Comparison of ENCODE assay signal across 1 cellular context in genomic region chr2:241498115-241499070, GRCh38.
TF ChIP-seq lines count a peak whose summit lies in the region.

No MANE protein-coding gene starts in this region.

TF ChIP-seq in HepG2, 621 proteins besides CTCF, POLR2A, EP300 and RAD21 (continued from another document and continues in another):
- TF ChIP-seq NFYC (CRISPR knock-in tag; IDR thresholded peaks at IDR 0.05): no peak
- peak; percentile 14 for TF ChIP-seq SRSF1 (optimal IDR thresholded peaks at IDR 0.05; ENCODE audit: low read depth, low read length)
- TF ChIP-seq ZFY (CRISPR knock-in tag; IDR thresholded peaks at IDR 0.05): no peak
- TF ChIP-seq PHF8 (CRISPR knock-in tag; IDR thresholded peaks at IDR 0.05): no peak
- TF ChIP-seq ZBTB10 (CRISPR knock-in tag; IDR thresholded peaks at IDR 0.05; ENCODE audit: borderline replicate concordance): no peak
- no peak for TF ChIP-seq SNAPC4 (CRISPR knock-in tag; IDR thresholded peaks at IDR 0.05)
- TF ChIP-seq CHD2 (IDR thresholded peaks at IDR 0.05; ENCODE audit: low read depth, low read length): no peak
- no peak for TF ChIP-seq SMARCE1 (IDR thresholded peaks at IDR 0.05; ENCODE audit: borderline replicate concordance)
- TF ChIP-seq KDM4B (CRISPR knock-in tag; IDR thresholded peaks at IDR 0.05): no peak
- no peak for TF ChIP-seq ZNF619 (CRISPR knock-in tag; IDR thresholded peaks at IDR 0.05)
- TF ChIP-seq SMARCC2 (IDR thresholded peaks at IDR 0.05): no peak
- TF ChIP-seq AKAP8 (CRISPR knock-in tag; IDR thresholded peaks at IDR 0.05): peak; percentile 5; the same call in 1 of the 2 replicates
- TF ChIP-seq KAT2B (IDR thresholded peaks at IDR 0.05; ENCODE audit: borderline replicate concordance, low read depth, low read length): no peak
- no peak for TF ChIP-seq RORA (CRISPR knock-in tag; IDR thresholded peaks at IDR 0.05)
- no peak for TF ChIP-seq ZNF766 (CRISPR knock-in tag; IDR thresholded peaks at IDR 0.05; ENCODE audit: borderline replicate concordance)
- no peak for TF ChIP-seq FOXM1 (CRISPR knock-in tag; IDR thresholded peaks at IDR 0.05)
- no peak for TF ChIP-seq STAT6 (CRISPR knock-in tag; IDR thresholded peaks at IDR 0.05; ENCODE audit: borderline replicate concordance)
- TF ChIP-seq ZGPAT (CRISPR knock-in tag; IDR thresholded peaks at IDR 0.05): no peak
- TF ChIP-seq CSRNP1 (CRISPR knock-in tag; IDR thresholded peaks at IDR 0.05): no peak
- TF ChIP-seq FOXJ3 (CRISPR knock-in tag; IDR thresholded peaks at IDR 0.05; ENCODE audit: borderline replicate concordance): no peak
- TF ChIP-seq CENPX (CRISPR knock-in tag; IDR thresholded peaks at IDR 0.05): no peak
- no peak for TF ChIP-seq E2F2 (CRISPR knock-in tag; IDR thresholded peaks at IDR 0.05; ENCODE audit: borderline replicate concordance)
- no peak for TF ChIP-seq ZBTB38 (CRISPR knock-in tag; IDR thresholded peaks at IDR 0.05)
- no peak for TF ChIP-seq ZNF704 (CRISPR knock-in tag; IDR thresholded peaks at IDR 0.05; ENCODE audit: borderline replicate concordance)
- no peak for TF ChIP-seq SCMH1 (CRISPR knock-in tag; IDR thresholded peaks at IDR 0.05; ENCODE audit: borderline replicate concordance)
- TF ChIP-seq ZNF383 (CRISPR knock-in tag; IDR thresholded peaks at IDR 0.05; ENCODE audit: borderline replicate concordance): no peak
- TF ChIP-seq POGK (CRISPR knock-in tag; conservative IDR thresholded peaks at IDR 0.05): no peak
- TF ChIP-seq FUBP1 (CRISPR knock-in tag; IDR thresholded peaks at IDR 0.05; ENCODE audit: borderline replicate concordance): no peak
- TF ChIP-seq ZNF761 (CRISPR knock-in tag; conservative IDR thresholded peaks at IDR 0.05): no peak
- no peak for TF ChIP-seq RFX5 (IDR thresholded peaks at IDR 0.05; ENCODE audit: low read depth, low read length)
- no peak for TF ChIP-seq MLX (CRISPR knock-in tag; IDR thresholded peaks at IDR 0.05)
- 0 out of 2 replicates have a peak, but pooled peaks have one; percentile 51 for TF ChIP-seq NFIB (CRISPR knock-in tag; IDR thresholded peaks at IDR 0.05; ENCODE audit: borderline replicate concordance)
- TF ChIP-seq AGO2 (optimal IDR thresholded peaks at IDR 0.05; ENCODE audit: low read depth, low read length): peak; percentile 70
- no peak for TF ChIP-seq DMTF1 (CRISPR knock-in tag; IDR thresholded peaks at IDR 0.05)
